ENCODE assay signal across 16 cellular contexts in the genomic region with DNA sequence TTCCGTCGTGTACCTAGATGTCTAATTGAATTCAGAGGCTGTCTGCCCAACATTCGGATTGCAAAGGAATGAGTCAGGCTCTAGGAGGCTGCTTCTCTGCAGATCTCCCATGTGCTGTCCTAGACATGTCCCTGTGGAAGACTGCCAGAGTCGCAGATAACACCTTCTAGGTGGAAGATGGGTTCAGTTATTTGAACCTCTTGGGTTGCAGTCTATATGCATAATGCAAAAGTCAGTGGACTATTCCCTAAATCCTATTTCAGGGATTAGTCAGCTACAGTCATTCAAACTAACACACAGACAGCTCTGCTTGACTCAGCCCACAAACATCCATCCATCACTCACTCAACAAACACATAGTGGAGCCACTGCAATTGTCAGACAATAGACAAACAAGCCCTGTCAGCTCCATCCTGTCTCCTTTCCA.
A peak's percentile ranks its signal among the peaks of the same experiment; 100 is the strongest.
DNase-seq lines count a peak whose midpoint lies in the region; ATAC-seq lines count a peak whose summit lies in the region.
"Had no signal": no experiment of that assay in that cellular context is flagged by ENCODE, and none has a peak within 500 bp of the region (broad histone marks: within the 10 kb centered on the region; RNA-seq: fewer than 3 reads in every experiment).

No MANE protein-coding gene starts in this region.

- peak overlapping the region; percentile 48 for H3K27ac ChIP-seq in epithelial cell of prostate

- DNase-seq in EL, result peak; percentile 50
- peak; percentile 42 for DNase-seq in RKO (ENCODE audit: low spot score)
- peak; percentile 70 for DNase-seq in epithelial cell of prostate (ENCODE audit: low read depth, low spot score)
- peak; percentile 57 for DNase-seq in renal cortical epithelial cell (ENCODE audit: low read depth)
- DNase-seq in Kasumi-1 (lab: John Stamatoyannopoulos, UW), result no peak
- DNase-seq in DMS114 treated with DMSO at 0.1 percent for 48 hours (lab: John Stamatoyannopoulos, UW; ENCODE audit: unreplicated experiment), result no peak
- no peak for DNase-seq in NCI-H1105 treated with DMSO at 0.1 percent for 48 hours (lab: John Stamatoyannopoulos, UW)
- DNase-seq: activated CD4-positive, alpha-beta memory T cell treated with anti-CD3 and anti-CD28 coated beads for 36 hours; activated naive CD8-positive, alpha-beta T cell treated with anti-CD3 and anti-CD28 coated beads, Interleukin-2, amount 10 ng/mL, durations not matched to agents 7 days and 5 days; cerebellar nuclear complex; H7; NCI-H2029 treated with DMSO at 0.1 percent for 48 hours; NCI-H524 treated with DMSO at 0.1 percent for 48 hours; nephron progenitor cell; OCI-M1 had no signal

- ATAC-seq in GM18909 (IDR thresholded peaks at IDR 0.05; ENCODE audit: poor library complexity, unreplicated experiment), result no peak

Comparison
In these comparisons a context has a peak if more than half of its experiments do, and no peak if none do; other contexts are left out.
1. DNase-seq: peak in EL (single experiment), RKO (single experiment), epithelial cell of prostate (single experiment) and renal cortical epithelial cell (single experiment); none in Kasumi-1 (0 of 2), DMS114 treated with DMSO at 0.1 percent for 48 hours (single experiment) and NCI-H1105 treated with DMSO at 0.1 percent for 48 hours (single experiment).